16 cellular contexts compared by ENCODE assay signal in the genomic region with DNA sequence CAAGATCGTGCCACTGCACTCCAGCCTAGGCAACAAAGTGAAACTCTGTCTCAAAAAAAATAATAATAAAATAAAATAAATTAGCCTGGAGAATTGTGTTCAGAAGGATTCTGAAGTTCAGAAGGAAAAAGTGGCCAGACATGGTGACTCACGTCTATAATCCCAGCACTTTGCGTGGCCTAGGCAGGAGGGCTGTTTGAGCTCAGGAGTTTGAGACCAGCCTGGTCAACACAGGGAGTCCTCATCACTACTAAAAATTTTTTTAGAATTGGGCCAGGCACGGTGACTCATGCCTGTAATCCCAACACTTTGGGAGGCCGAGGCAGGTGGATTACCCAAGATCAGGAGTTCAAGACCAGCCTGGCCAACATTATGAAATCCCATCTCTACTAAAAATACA. TPM values are rescaled to one million over a fixed set of nuclear protein-coding genes. Genes with fewer than 3 reads are reported as not detected.
DNase-seq lines count a peak whose midpoint lies in the region; ATAC-seq and TF ChIP-seq lines count a peak whose summit lies in the region.
"Had no signal": no experiment of that assay in that cellular context is flagged by ENCODE, and none has a peak within 500 bp of the region (broad histone marks: within the 10 kb centered on the region; RNA-seq: fewer than 3 reads in every experiment).

No MANE protein-coding gene starts in this region.

- H3K4me3 Mint-ChIP-seq in chondrocyte (ENCODE audit: unreplicated experiment), result no peak overlapping the region
- H3K4me3 Mint-ChIP-seq in activated T-cell treated with anti-CD3 and anti-CD28 coated beads, Interleukin-2, amount 50 U/mL, for 72 hours, result no peak overlapping the region
- H3K4me3 Mint-ChIP-seq: CD4-positive, alpha-beta T cell; H9 had no signal

- no peaks in the 10 kb centered on the region for H3K36me3 Mint-ChIP-seq in chondrocyte (ENCODE audit: low read depth)
- H3K36me3 Mint-ChIP-seq in activated T-cell treated with anti-CD3 and anti-CD28 coated beads, Interleukin-2, amount 50 U/mL, for 72 hours (ENCODE audit: insufficient read depth in 2 of 2), result no peaks in the 10 kb centered on the region

- H3K4me1 Mint-ChIP-seq in chondrocyte (ENCODE audit: low read depth), result peaks cover 5% of the 10 kb centered on the region
- no peaks in the 10 kb centered on the region for H3K4me1 Mint-ChIP-seq in activated T-cell treated with anti-CD3 and anti-CD28 coated beads, Interleukin-2, amount 50 U/mL, for 72 hours (ENCODE audit: low read depth)
- H3K4me1 Mint-ChIP-seq: H9 had no signal

- no peak for TF ChIP-seq CTCF in chondrocyte (IDR thresholded peaks at IDR 0.05)

- H3K27me3 Mint-ChIP-seq in chondrocyte (ENCODE audit: low read depth), result no peaks in the 10 kb centered on the region
- no peaks in the 10 kb centered on the region for H3K27me3 Mint-ChIP-seq in activated T-cell treated with anti-CD3 and anti-CD28 coated beads, Interleukin-2, amount 50 U/mL, for 72 hours (ENCODE audit: low read depth)

- no peak for ATAC-seq in activated T-cell treated with anti-CD3 and anti-CD28 coated beads, Interleukin-2, amount 50 U/mL, for 72 hours (replicated peaks in 1 of 2)

- in situ Hi-C loops in ACHN (cut with HindIII; ENCODE audit: low pct_ligation_motif_present, low pct_unique_long_range_greater_than_20kb, low sequenced_read_pairs) (no loop called here), KBM-7 (cut with MboI; ENCODE audit: low pct_unique_long_range_greater_than_20kb, low sequenced_read_pairs) (no loop called here)

- no peak overlapping the region for H3K27ac Mint-ChIP-seq in chondrocyte (ENCODE audit: unreplicated experiment)
- H3K27ac Mint-ChIP-seq in activated T-cell treated with anti-CD3 and anti-CD28 coated beads, Interleukin-2, amount 50 U/mL, for 72 hours, result no peak overlapping the region
- H3K27ac Mint-ChIP-seq: CD4-positive, alpha-beta T cell; H9 had no signal

- DNase-seq in ELR (ENCODE audit: low read depth), result peak; percentile 48
- DNase-seq in M059J (ENCODE audit: low read depth), result peak; percentile 29
- peak; percentile 25 for DNase-seq in chondrocyte (ENCODE audit: low spot score)
- no peak for DNase-seq in NCI-H1092 (lab: John Stamatoyannopoulos, UW)
- DNase-seq in ACHN, result no peak
- DNase-seq in activated T-cell treated with anti-CD3 and anti-CD28 coated beads, Interleukin-2, amount 50 U/mL, for 72 hours, result no peak
- no peak for DNase-seq in KBM-7
- DNase-seq: AML-193; Caco-2; CD4-positive, alpha-beta T cell; DMS153; DMS79; GDM1; H9 had no signal

- H3K9me3 Mint-ChIP-seq in chondrocyte (ENCODE audit: low read depth), result no peaks in the 10 kb centered on the region
- H3K9me3 Mint-ChIP-seq in activated T-cell treated with anti-CD3 and anti-CD28 coated beads, Interleukin-2, amount 50 U/mL, for 72 hours, result no peaks in the 10 kb centered on the region
- H3K9me3 Mint-ChIP-seq: CD4-positive, alpha-beta T cell; H9 had no signal

RNA-seq across cellular contexts. Expression of a gene that starts 6.0 kb away (rescaled TPM):
- not detected in 2 replicates for total RNA-seq in M059J (2014; rRNA removed; shearing (Covaris generic))
- not detected in 3 replicates for total RNA-seq in chondrocyte
- not detected for total RNA-seq in activated T-cell treated with anti-CD3 and anti-CD28 coated beads, Interleukin-2, amount 50 U/mL, for 72 hours
- total RNA-seq: Caco-2; CD4-positive, alpha-beta T cell; H1; H9; HT1080 had no signal

RNA-seq across cellular contexts. Expression of a gene that starts 8.9 kb away (rescaled TPM):
- not detected in 2 replicates for total RNA-seq in M059J (2014; rRNA removed; shearing (Covaris generic))
- 24.8 to 65.9 TPM (median 63.6 TPM) in 3 replicates for total RNA-seq in chondrocyte
- 1 to 10 TPM; 1.1 to 5.0 TPM for total RNA-seq in activated T-cell treated with anti-CD3 and anti-CD28 coated beads, Interleukin-2, amount 50 U/mL, for 72 hours
- total RNA-seq: Caco-2, HT1080 had no signal

Comparison
In these comparisons a context has a peak if more than half of its experiments do, and no peak if none do; other contexts are left out.
1. DNase-seq: peak in ELR (single experiment), M059J (single experiment) and chondrocyte (single experiment); none in NCI-H1092 (single experiment), ACHN (single experiment), activated T-cell treated with anti-CD3 and anti-CD28 coated beads, Interleukin-2, amount 50 U/mL, for 72 hours (0 of 2) and KBM-7 (single experiment).